Comparison of ENCODE assay signal across 13 cellular contexts in genomic region chr11:110526323-110526722, GRCh38.
A peak's percentile ranks its signal among the peaks of the same experiment; 100 is the strongest.
DNase-seq lines count a peak whose midpoint lies in the region; ATAC-seq and TF ChIP-seq lines count a peak whose summit lies in the region.
"Had no signal": no experiment of that assay in that cellular context is flagged by ENCODE, and none has a peak within 500 bp of the region (broad histone marks: within the 10 kb centered on the region; RNA-seq: fewer than 3 reads in every experiment).

No MANE protein-coding gene starts in this region.

- peak; percentile 4 for DNase-seq in epithelial cell of proximal tubule (ENCODE audit: low read depth)
- DNase-seq in left cardiac atrium = no peak
- no peak for DNase-seq in NCI-H524 treated with DMSO at 0.1 percent for 48 hours (lab: John Stamatoyannopoulos, UW)
- no peak for DNase-seq in NCI-H1436 (lab: John Stamatoyannopoulos, UW)
- DNase-seq in GDM1 (lab: John Stamatoyannopoulos, UW) = no peak
- DNase-seq: activated B cell treated with CpG ODN at 0.5 μM for 24 hours; effector CD4-positive, alpha-beta T cell; Karpas-422 had no signal

- peak; percentile 67 for ATAC-seq in GM18517 (IDR thresholded peaks at IDR 0.05; ENCODE audit: unreplicated experiment)
- peak; percentile 73 for ATAC-seq in GM21390 (IDR thresholded peaks at IDR 0.05; ENCODE audit: unreplicated experiment)
- peak; percentile 59 for ATAC-seq in HG03159 (IDR thresholded peaks at IDR 0.05; ENCODE audit: unreplicated experiment)
- ATAC-seq in left cardiac atrium = no peak

- no peak for TF ChIP-seq CTCF in epithelial cell of proximal tubule (conservative IDR thresholded peaks at IDR 0.05; ENCODE audit: low read depth, low read length)

- intact Hi-C loops in left cardiac atrium (cut with DNase I) = no loop called here

- H3K4me3 ChIP-seq in epithelial cell of proximal tubule (ENCODE audit: low read depth, low read length) = no peak overlapping the region
- H3K4me3 ChIP-seq: BLaER1 treated with 17β-estradiol and CSF1 and Interleukin-3, amounts not matched to agents 10 nM and 100 nM; SJSA1 had no signal

Comparison
In these comparisons a context has a peak if more than half of its experiments do, and no peak if none do; other contexts are left out.
1. ATAC-seq: peak in GM18517 (single experiment), GM21390 (single experiment) and HG03159 (single experiment); none in left cardiac atrium (0 of 2).